In the genomic region with DNA sequence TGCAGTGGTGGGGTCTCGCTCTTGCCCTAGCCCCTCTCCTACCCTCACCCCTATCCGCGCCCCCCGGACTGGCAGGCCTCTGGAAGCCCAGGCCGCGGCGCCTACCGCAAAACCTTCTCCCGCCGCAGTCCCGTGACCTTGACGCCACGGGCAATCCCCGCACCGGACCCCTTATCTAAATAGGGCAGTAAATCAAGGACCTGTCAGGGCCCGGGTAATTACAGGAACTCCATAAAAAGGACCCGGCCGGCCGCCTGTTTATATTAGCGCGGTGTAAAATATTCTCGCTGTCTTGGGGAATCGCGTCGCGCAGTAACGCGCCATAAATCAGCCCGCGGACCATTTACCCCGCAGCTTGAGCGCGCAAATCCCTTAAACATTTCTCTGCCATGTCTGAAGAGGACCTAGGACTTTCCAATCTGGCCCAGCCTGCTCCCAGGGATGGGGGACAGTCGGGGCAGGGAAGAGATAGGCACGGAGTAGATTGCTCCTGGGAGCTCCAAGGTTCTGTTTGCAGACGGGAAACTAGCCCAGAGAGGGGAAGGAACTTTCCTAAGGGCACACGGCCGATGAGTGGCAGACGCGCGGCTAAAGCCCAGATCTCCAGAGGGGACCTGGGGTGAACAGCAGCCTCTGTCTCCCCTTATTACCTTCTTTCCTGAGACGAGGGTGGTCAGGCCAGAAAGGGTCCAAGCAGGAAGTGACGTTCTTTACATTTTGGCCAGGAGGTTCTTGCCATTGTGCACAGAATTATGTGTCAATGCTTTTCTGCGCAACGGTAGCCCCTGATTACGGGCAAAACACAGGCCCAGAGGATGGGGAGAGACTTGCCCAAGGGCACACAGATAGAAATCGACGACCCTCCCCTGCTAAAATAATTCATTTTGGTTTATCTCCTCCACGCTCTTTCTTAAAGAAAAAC, we compare ENCODE assay signal across 1 cellular context.
TF ChIP-seq lines count a peak whose summit lies in the region.

No MANE protein-coding gene starts in this region.

TF ChIP-seq in GM12878, 131 proteins besides CTCF, POLR2A, EP300 and RAD21:
- TF ChIP-seq MEF2B (IDR thresholded peaks at IDR 0.05; ENCODE audit: partially characterized antibody, poor library complexity, severe bottlenecking) (no peak), BHLHE40 (IDR thresholded peaks at IDR 0.05; ENCODE audit: borderline replicate concordance in 1 of 2, low read depth in 2 of 2, low read length in 1 of 2) (peak in 1 of 2 experiments; percentile 16; a peak in 1 of 4 replicates), SUZ12 (IDR thresholded peaks at IDR 0.05; ENCODE audit: unreplicated experiment) (peak; percentile 62)
